1 cellular context compared by ENCODE assay signal in the genomic region with DNA sequence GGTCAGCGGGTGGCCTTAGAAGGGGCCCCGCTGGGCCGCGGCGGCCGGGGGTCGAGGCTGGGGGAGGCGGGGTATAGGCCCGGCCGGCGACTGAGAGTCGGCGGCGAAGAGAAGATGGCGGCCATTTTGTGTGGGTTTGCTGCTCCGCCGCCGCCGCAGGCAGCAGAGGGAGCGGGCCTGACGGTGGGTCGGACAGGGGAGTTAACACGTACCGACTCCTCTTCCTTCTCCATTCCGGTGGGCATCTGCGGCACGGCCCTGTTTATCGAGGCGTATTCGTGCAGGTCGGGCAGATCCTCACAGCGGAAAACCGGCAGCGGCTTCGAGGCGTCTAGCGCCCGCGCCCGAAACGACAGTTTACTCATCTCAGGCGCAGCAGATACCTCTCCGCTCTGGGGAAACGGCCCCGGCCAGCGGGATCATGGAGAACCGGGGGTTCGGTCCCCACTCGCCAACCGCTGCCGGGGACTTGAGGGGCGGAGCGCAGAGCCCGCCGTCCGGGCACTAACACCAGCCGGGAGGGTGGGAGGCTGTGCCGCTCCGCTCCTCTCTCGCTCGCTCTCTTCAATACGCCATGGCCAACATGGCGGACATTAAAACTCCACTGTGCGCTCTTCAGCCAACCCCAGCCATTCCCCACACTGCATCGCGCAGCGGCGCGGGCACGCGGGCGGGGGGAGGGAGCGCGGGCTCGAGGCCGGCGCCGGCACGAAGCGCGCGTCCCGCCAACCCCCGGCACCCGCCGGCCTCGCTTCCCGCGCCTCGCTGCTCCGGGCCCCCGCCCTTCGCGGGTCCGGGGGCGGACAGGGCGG.
TF ChIP-seq lines count a peak whose summit lies in the region.

A gene with protein sequence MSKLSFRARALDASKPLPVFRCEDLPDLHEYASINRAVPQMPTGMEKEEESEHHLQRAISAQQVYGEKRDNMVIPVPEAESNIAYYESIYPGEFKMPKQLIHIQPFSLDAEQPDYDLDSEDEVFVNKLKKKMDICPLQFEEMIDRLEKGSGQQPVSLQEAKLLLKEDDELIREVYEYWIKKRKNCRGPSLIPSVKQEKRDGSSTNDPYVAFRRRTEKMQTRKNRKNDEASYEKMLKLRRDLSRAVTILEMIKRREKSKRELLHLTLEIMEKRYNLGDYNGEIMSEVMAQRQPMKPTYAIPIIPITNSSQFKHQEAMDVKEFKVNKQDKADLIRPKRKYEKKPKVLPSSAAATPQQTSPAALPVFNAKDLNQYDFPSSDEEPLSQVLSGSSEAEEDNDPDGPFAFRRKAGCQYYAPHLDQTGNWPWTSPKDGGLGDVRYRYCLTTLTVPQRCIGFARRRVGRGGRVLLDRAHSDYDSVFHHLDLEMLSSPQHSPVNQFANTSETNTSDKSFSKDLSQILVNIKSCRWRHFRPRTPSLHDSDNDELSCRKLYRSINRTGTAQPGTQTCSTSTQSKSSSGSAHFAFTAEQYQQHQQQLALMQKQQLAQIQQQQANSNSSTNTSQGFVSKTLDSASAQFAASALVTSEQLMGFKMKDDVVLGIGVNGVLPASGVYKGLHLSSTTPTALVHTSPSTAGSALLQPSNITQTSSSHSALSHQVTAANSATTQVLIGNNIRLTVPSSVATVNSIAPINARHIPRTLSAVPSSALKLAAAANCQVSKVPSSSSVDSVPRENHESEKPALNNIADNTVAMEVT (minus strand): TSS at position 608 of the 812 bp plus-strand sequence. CDS start 243 bp downstream, at position 365.

TF ChIP-seq in HEK293, 187 proteins besides CTCF, POLR2A, EP300 and RAD21 (continued from another document and continues in another):
- TF ChIP-seq, protein P1, sequence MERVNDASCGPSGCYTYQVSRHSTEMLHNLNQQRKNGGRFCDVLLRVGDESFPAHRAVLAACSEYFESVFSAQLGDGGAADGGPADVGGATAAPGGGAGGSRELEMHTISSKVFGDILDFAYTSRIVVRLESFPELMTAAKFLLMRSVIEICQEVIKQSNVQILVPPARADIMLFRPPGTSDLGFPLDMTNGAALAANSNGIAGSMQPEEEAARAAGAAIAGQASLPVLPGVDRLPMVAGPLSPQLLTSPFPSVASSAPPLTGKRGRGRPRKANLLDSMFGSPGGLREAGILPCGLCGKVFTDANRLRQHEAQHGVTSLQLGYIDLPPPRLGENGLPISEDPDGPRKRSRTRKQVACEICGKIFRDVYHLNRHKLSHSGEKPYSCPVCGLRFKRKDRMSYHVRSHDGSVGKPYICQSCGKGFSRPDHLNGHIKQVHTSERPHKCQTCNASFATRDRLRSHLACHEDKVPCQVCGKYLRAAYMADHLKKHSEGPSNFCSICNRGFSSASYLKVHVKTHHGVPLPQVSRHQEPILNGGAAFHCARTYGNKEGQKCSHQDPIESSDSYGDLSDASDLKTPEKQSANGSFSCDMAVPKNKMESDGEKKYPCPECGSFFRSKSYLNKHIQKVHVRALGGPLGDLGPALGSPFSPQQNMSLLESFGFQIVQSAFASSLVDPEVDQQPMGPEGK (tag by site-specific recombination; IDR thresholded peaks at IDR 0.05), result no peak
- TF ChIP-seq, protein P2, sequence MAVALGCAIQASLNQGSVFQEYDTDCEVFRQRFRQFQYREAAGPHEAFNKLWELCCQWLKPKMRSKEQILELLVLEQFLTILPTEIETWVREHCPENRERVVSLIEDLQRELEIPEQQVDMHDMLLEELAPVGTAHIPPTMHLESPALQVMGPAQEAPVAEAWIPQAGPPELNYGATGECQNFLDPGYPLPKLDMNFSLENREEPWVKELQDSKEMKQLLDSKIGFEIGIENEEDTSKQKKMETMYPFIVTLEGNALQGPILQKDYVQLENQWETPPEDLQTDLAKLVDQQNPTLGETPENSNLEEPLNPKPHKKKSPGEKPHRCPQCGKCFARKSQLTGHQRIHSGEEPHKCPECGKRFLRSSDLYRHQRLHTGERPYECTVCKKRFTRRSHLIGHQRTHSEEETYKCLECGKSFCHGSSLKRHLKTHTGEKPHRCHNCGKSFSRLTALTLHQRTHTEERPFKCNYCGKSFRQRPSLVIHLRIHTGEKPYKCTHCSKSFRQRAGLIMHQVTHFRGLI (tag by site-specific recombination; IDR thresholded peaks at IDR 0.05), result no peak
- peak; percentile 73; the same call in 1 of the 2 replicates for TF ChIP-seq GLIS2 (tag by site-specific recombination; IDR thresholded peaks at IDR 0.05)
- no peak for TF ChIP-seq ZNF16 (tag by site-specific recombination; IDR thresholded peaks at IDR 0.05; ENCODE audit: low read depth)
- TF ChIP-seq ZNF2 (tag by site-specific recombination; IDR thresholded peaks at IDR 0.05), result peak; percentile 72
- TF ChIP-seq KLF7 (tag by site-specific recombination; IDR thresholded peaks at IDR 0.05; ENCODE audit: borderline replicate concordance), result no peak; the same call in 1 of the 2 replicates
- TF ChIP-seq ZNF561 (tag by site-specific recombination; IDR thresholded peaks at IDR 0.05; ENCODE audit: borderline replicate concordance), result no peak
- no peak for TF ChIP-seq GLI2 (tag by site-specific recombination; IDR thresholded peaks at IDR 0.05; ENCODE audit: borderline replicate concordance, low read depth)
- TF ChIP-seq ZNF157 (tag by site-specific recombination; IDR thresholded peaks at IDR 0.05), result no peak
- TF ChIP-seq SP2 (tag by site-specific recombination; IDR thresholded peaks at IDR 0.05), result no peak
- no peak for TF ChIP-seq ZBTB7A (tag by site-specific recombination; IDR thresholded peaks at IDR 0.05; ENCODE audit: low read depth)
- TF ChIP-seq, protein P3, sequence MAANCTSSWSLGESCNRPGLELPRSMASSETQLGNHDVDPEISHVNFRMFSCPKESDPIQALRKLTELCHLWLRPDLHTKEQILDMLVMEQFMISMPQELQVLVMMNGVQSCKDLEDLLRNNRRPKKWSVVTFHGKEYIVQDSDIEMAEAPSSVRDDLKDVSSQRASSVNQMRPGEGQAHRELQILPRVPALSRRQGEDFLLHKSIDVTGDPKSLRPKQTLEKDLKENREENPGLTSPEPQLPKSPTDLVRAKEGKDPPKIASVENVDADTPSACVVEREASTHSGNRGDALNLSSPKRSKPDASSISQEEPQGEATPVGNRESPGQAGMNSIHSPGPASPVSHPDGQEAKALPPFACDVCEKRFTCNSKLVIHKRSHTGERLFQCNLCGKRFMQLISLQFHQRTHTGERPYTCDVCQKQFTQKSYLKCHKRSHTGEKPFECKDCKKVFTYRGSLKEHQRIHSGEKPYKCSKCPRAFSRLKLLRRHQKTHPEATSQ (tag by site-specific recombination; IDR thresholded peaks at IDR 0.05), result no peak; the same call in 1 of the 2 replicates
- TF ChIP-seq HOXD13 (CRISPR knock-in tag; IDR thresholded peaks at IDR 0.05; ENCODE audit: borderline replicate concordance), result no peak
- TF ChIP-seq ZNF121 (tag by site-specific recombination; IDR thresholded peaks at IDR 0.05), result peak; percentile 33; the same call in 1 of the 2 replicates
- TF ChIP-seq, protein P4, sequence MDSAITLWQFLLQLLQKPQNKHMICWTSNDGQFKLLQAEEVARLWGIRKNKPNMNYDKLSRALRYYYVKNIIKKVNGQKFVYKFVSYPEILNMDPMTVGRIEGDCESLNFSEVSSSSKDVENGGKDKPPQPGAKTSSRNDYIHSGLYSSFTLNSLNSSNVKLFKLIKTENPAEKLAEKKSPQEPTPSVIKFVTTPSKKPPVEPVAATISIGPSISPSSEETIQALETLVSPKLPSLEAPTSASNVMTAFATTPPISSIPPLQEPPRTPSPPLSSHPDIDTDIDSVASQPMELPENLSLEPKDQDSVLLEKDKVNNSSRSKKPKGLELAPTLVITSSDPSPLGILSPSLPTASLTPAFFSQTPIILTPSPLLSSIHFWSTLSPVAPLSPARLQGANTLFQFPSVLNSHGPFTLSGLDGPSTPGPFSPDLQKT (IDR thresholded peaks at IDR 0.05; ENCODE audit: borderline replicate concordance, low read depth, low read length), result no peak
- TF ChIP-seq ZNF19 (tag by site-specific recombination; IDR thresholded peaks at IDR 0.05; ENCODE audit: low read depth), result no peak
- peak; percentile 19; the same call in 1 of the 2 replicates for TF ChIP-seq ZNF24 (tag by site-specific recombination; IDR thresholded peaks at IDR 0.05)
- no peak for TF ChIP-seq ZNF140 (tag by site-specific recombination; IDR thresholded peaks at IDR 0.05)
- TF ChIP-seq ZNF747 (tag by site-specific recombination; IDR thresholded peaks at IDR 0.05), result no peak
- TF ChIP-seq, protein P5, sequence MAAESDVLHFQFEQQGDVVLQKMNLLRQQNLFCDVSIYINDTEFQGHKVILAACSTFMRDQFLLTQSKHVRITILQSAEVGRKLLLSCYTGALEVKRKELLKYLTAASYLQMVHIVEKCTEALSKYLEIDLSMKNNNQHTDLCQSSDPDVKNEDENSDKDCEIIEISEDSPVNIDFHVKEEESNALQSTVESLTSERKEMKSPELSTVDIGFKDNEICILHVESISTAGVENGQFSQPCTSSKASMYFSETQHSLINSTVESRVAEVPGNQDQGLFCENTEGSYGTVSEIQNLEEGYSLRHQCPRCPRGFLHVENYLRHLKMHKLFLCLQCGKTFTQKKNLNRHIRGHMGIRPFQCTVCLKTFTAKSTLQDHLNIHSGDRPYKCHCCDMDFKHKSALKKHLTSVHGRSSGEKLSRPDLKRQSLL (tag by site-specific recombination; IDR thresholded peaks at IDR 0.05), result no peak; the same call in 1 of the 2 replicates
- no peak for TF ChIP-seq ZNF114 (tag by site-specific recombination; IDR thresholded peaks at IDR 0.05)
- TF ChIP-seq HOXC10 (CRISPR knock-in tag; IDR thresholded peaks at IDR 0.05), result no peak
- TF ChIP-seq KLF1 (tag by site-specific recombination; IDR thresholded peaks at IDR 0.05), result no peak
- no peak for TF ChIP-seq ZNF658 (tag by site-specific recombination; IDR thresholded peaks at IDR 0.05)
- no peak for TF ChIP-seq ZNF785 (tag by site-specific recombination; IDR thresholded peaks at IDR 0.05)
- TF ChIP-seq ZNF558 (tag by site-specific recombination; IDR thresholded peaks at IDR 0.05), result 0 out of 2 replicates have a peak, but pooled peaks have one; percentile 4
- TF ChIP-seq SP3 (tag by site-specific recombination; IDR thresholded peaks at IDR 0.05), result no peak
- no peak; the same call in 1 of the 2 replicates for TF ChIP-seq ZNF184 (tag by site-specific recombination; IDR thresholded peaks at IDR 0.05)
- TF ChIP-seq MYNN (tag by site-specific recombination; IDR thresholded peaks at IDR 0.05; ENCODE audit: borderline replicate concordance), result no peak
- TF ChIP-seq SP7 (tag by site-specific recombination; IDR thresholded peaks at IDR 0.05), result peak; percentile 50; the same call in 1 of the 2 replicates
- TF ChIP-seq, protein P6, sequence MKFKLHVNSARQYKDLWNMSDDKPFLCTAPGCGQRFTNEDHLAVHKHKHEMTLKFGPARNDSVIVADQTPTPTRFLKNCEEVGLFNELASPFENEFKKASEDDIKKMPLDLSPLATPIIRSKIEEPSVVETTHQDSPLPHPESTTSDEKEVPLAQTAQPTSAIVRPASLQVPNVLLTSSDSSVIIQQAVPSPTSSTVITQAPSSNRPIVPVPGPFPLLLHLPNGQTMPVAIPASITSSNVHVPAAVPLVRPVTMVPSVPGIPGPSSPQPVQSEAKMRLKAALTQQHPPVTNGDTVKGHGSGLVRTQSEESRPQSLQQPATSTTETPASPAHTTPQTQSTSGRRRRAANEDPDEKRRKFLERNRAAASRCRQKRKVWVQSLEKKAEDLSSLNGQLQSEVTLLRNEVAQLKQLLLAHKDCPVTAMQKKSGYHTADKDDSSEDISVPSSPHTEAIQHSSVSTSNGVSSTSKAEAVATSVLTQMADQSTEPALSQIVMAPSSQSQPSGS (tag by site-specific recombination; IDR thresholded peaks at IDR 0.05; ENCODE audit: low read depth), result no peak
- no peak for TF ChIP-seq SCRT2 (tag by site-specific recombination; IDR thresholded peaks at IDR 0.05)
- TF ChIP-seq ZNF473 (tag by site-specific recombination; IDR thresholded peaks at IDR 0.05), result no peak
- no peak for TF ChIP-seq FEZF1 (tag by site-specific recombination; IDR thresholded peaks at IDR 0.05)
- TF ChIP-seq, protein P7, sequence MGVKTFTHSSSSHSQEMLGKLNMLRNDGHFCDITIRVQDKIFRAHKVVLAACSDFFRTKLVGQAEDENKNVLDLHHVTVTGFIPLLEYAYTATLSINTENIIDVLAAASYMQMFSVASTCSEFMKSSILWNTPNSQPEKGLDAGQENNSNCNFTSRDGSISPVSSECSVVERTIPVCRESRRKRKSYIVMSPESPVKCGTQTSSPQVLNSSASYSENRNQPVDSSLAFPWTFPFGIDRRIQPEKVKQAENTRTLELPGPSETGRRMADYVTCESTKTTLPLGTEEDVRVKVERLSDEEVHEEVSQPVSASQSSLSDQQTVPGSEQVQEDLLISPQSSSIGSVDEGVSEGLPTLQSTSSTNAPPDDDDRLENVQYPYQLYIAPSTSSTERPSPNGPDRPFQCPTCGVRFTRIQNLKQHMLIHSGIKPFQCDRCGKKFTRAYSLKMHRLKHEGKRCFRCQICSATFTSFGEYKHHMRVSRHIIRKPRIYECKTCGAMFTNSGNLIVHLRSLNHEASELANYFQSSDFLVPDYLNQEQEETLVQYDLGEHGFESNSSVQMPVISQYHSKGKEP (tag by site-specific recombination; IDR thresholded peaks at IDR 0.05), result peak; percentile 35; the same call in 1 of the 2 replicates
- no peak; the same call in 1 of the 2 replicates for TF ChIP-seq BCL11B (tag by site-specific recombination; IDR thresholded peaks at IDR 0.05; ENCODE audit: low read depth)
- no peak for TF ChIP-seq ZNF521 (tag by site-specific recombination; IDR thresholded peaks at IDR 0.05)
- TF ChIP-seq ZNF514 (tag by site-specific recombination; IDR thresholded peaks at IDR 0.05), result no peak
- TF ChIP-seq, protein P8, sequence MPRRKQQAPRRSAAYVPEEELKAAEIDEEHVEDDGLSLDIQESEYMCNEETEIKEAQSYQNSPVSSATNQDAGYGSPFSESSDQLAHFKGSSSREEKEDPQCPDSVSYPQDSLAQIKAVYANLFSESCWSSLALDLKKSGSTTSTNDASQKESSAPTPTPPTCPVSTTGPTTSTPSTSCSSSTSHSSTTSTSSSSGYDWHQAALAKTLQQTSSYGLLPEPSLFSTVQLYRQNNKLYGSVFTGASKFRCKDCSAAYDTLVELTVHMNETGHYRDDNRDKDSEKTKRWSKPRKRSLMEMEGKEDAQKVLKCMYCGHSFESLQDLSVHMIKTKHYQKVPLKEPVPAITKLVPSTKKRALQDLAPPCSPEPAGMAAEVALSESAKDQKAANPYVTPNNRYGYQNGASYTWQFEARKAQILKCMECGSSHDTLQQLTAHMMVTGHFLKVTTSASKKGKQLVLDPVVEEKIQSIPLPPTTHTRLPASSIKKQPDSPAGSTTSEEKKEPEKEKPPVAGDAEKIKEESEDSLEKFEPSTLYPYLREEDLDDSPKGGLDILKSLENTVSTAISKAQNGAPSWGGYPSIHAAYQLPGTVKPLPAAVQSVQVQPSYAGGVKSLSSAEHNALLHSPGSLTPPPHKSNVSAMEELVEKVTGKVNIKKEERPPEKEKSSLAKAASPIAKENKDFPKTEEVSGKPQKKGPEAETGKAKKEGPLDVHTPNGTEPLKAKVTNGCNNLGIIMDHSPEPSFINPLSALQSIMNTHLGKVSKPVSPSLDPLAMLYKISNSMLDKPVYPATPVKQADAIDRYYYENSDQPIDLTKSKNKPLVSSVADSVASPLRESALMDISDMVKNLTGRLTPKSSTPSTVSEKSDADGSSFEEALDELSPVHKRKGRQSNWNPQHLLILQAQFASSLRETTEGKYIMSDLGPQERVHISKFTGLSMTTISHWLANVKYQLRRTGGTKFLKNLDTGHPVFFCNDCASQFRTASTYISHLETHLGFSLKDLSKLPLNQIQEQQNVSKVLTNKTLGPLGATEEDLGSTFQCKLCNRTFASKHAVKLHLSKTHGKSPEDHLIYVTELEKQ (tag by site-specific recombination; IDR thresholded peaks at IDR 0.05; ENCODE audit: borderline replicate concordance), result no peak
- no peak for TF ChIP-seq ZNF624 (tag by site-specific recombination; IDR thresholded peaks at IDR 0.05)
